8 cellular contexts compared by ENCODE assay signal in genomic region chr16:66406534-66407368, GRCh38. TPM values are rescaled to one million over a fixed set of nuclear protein-coding genes. Genes with fewer than 3 reads are reported as not detected.
DNase-seq lines count a peak whose midpoint lies in the region; ATAC-seq, FAIRE-seq and TF ChIP-seq lines count a peak whose summit lies in the region.

No MANE protein-coding gene starts in this region.

- H4K20me1 ChIP-seq in GM12878 (ENCODE audit: control insufficient read depth, insufficient read depth): no peaks in the 10 kb centered on the region

- DNase-seq in HFF-Myc (ENCODE audit: extremely low read depth, low read depth): peak; percentile 39
- peak; percentile 80 for DNase-seq in NCI-H146 (lab: John Stamatoyannopoulos, UW)
- peak; percentile 63 for DNase-seq in T1000 (lab: John Stamatoyannopoulos, UW)
- no peak for DNase-seq in GM12878 (ENCODE audit: low read depth, low spot score)
- peak; percentile 59 for DNase-seq in iPS DF 19.7 (ENCODE audit: low read depth, low spot score)
- DNase-seq in retinal pigment epithelial cell (ENCODE audit: low read depth): no peak

- no peak for TF ChIP-seq POLR2A in GM12878 (IDR thresholded peaks at IDR 0.05; ENCODE audit: low read depth, low read length)

- H2AFZ ChIP-seq in GM12878 (ENCODE audit: control insufficient read depth, low read depth, low read length): peak overlapping the region; percentile 61

- WGBS in GM12878 (ENCODE audit: insufficient coverage, insufficient replicate concordance, low lambda C conversion rate, missing lambda C conversion rate): 10% methylated on average over 36 of the region's 36 CpGs

- BruUV-seq in GM12878 (replicated peaks; lab: Mats Ljungman, UMichigan): no TSS peak

- H3K9ac ChIP-seq in ES-I3 (ENCODE audit: low read depth, low read length): peak overlapping the region; percentile 51; the same call in 1 of the 2 replicates
- H3K9ac ChIP-seq in GM12878 (ENCODE audit: control insufficient read depth, insufficient read depth, low read length): no peak overlapping the region

- H3K36me3 ChIP-seq in ES-I3 (ENCODE audit: insufficient read depth, low read length): no peaks in the 10 kb centered on the region
- no peaks in the 10 kb centered on the region for H3K36me3 ChIP-seq in GM12878 (ENCODE audit: control insufficient read depth in 2 of 2, insufficient read depth in 2 of 2, low read length in 1 of 2)

- H3K27ac ChIP-seq in GM12878 (ENCODE audit: control insufficient read depth, insufficient read depth): no peak overlapping the region

- H3K79me2 ChIP-seq in GM12878 (ENCODE audit: control insufficient read depth, insufficient read depth, low read length): no peaks in the 10 kb centered on the region

- no peak for TF ChIP-seq EP300 in GM12878 (IDR thresholded peaks at IDR 0.05; ENCODE audit: borderline replicate concordance in 1 of 2, control insufficient read depth in 1 of 2, low read depth in 2 of 2, low read length in 2 of 2)

- peak; percentile 75 for FAIRE-seq in GM12878 (lab: Jason Lieb, UNC)

- H3K4me1 ChIP-seq in ES-I3 (ENCODE audit: insufficient read depth, low read length) (peaks cover 9% of the 10 kb centered on the region), GM12878 (ENCODE audit: control insufficient read depth, insufficient read depth, low read length) (peaks cover 4% of the 10 kb centered on the region; the same call in 1 of the 2 replicates)

- H3K27me3 ChIP-seq in GM12878 (replicated peaks in 1 of 2; ENCODE audit: control insufficient read depth in 2 of 2, insufficient read depth in 2 of 2, low read length in 1 of 2): peaks cover 2% of the 10 kb centered on the region in 2 experiments; a peak in 2 of 4 replicates

- peak overlapping the region; percentile 73 for H3K4me2 ChIP-seq in GM12878 (ENCODE audit: control insufficient read depth, insufficient read depth)

- RAD21 ChIA-PET in GM12878 (lab: Charles Lee; ENCODE audit: unreplicated experiment): interaction anchor here (0.5 to 5.9 kb wide), 23 partner anchors 11 to 466 kb away, joined by 3 to 51 read pairs (median 3); partner anchors contain the start of genes CMTM3 and DYNC1LI2

- in situ Hi-C loops in GM12878 (cut with MboI): loop anchor here (5.0 kb wide), 4 partner anchors 71 to 461 kb away; no protein-coding TSS in a partner anchor

- intact Hi-C loops in GM12878 (cut with micrococcal nuclease; ENCODE audit: unreplicated experiment): loop anchor here (1.0 to 5.0 kb wide), 7 partner anchors 77 to 461 kb away; no protein-coding TSS in a partner anchor

- SMC1A ChIA-PET in GM12878 (lab: Charles Lee; ENCODE audit: uncharacterized antibody, unreplicated experiment): interaction anchor here (0.6 to 5.3 kb wide), 15 partner anchors 36 to 464 kb away, joined by 3 to 36 read pairs (median 4); partner anchors contain the start of gene DYNC1LI2

- POLR2A ChIA-PET in GM12878 (lab: Charles Lee): no interaction called here

- peaks cover 6% of the 10 kb centered on the region; the same call in 1 of the 2 replicates for H3K9me3 ChIP-seq in ES-I3 (ENCODE audit: control insufficient read depth, insufficient read depth, low read length)
- H3K9me3 ChIP-seq in GM12878 (replicated peaks; ENCODE audit: control insufficient read depth, insufficient read depth, low read length): no peaks in the 10 kb centered on the region; the same call in 1 of the 3 replicates

- TF ChIP-seq RAD21 in GM12878 (IDR thresholded peaks at IDR 0.05; ENCODE audit: insufficient read depth, low read depth, low read length): peak; percentile 85

- peak; percentile 97 for ATAC-seq in GM12878
- no peak for ATAC-seq in HG03457 (IDR thresholded peaks at IDR 0.05; ENCODE audit: unreplicated experiment)

- H3K4me3 ChIP-seq in HFF-Myc (replicated peaks; ENCODE audit: low read depth, low read length) (peak overlapping the region; percentile 59), GM12878 (peak overlapping the region; percentile 2; the same call in 1 of the 2 replicates), retinal pigment epithelial cell (ENCODE audit: low read length) (peak overlapping the region; percentile 75)

- CTCF ChIA-PET in GM12878 (lab: Yijun Ruan, JAX): interaction anchor here (0.6 to 7.2 kb wide), 39 partner anchors 8 to 466 kb away, joined by 3 to 118 read pairs (median 4); partner anchors contain the start of gene NAE1

- TF ChIP-seq CTCF in HFF-Myc (IDR thresholded peaks at IDR 0.05; ENCODE audit: low read depth, low read length, missing control alignments) (peak; percentile 73), GM12878 (IDR thresholded peaks at IDR 0.05 in 2 of 3, conservative IDR thresholded peaks at IDR 0.05 in 1 of 3; ENCODE audit: control insufficient read depth in 2 of 3, extremely low read depth in 1 of 3, insufficient read depth in 1 of 3, low read depth in 3 of 3, low read length in 3 of 3) (peak; percentile 69 to 93 (median 79)), retinal pigment epithelial cell (conservative IDR thresholded peaks at IDR 0.05; ENCODE audit: low read depth, low read length) (peak; percentile 71)

TF ChIP-seq in GM12878, 131 proteins besides CTCF, POLR2A, EP300 and RAD21 (continues in another document):
- TF ChIP-seq NKRF (conservative IDR thresholded peaks at IDR 0.05) (no peak), YY1 (IDR thresholded peaks at IDR 0.05; ENCODE audit: low read depth, low read length) (0 out of 2 replicates have a peak, but pooled peaks have one; percentile 22), RAD51 (IDR thresholded peaks at IDR 0.05) (no peak), SMARCA5 (IDR thresholded peaks at IDR 0.05) (peak; percentile 69), HDAC6 (IDR thresholded peaks at IDR 0.05; ENCODE audit: unreplicated experiment) (no peak), PKNOX1 (IDR thresholded peaks at IDR 0.05) (no peak), BHLHE40 (IDR thresholded peaks at IDR 0.05; ENCODE audit: borderline replicate concordance in 1 of 2, low read depth in 2 of 2, low read length in 1 of 2) (0 out of 4 replicates have a peak, but pooled peaks of 1 of the 2 experiments have one; percentile 24), STAT3 (IDR thresholded peaks at IDR 0.05; ENCODE audit: low read depth, low read length) (no peak)

RNA-seq across cellular contexts. Expression of gene BEAN1, which starts 20.3 kb away (rescaled TPM):
- not detected in 2 replicates for total RNA-seq in GM12878 (2013; cell fraction: nucleolus; rRNA removed)
- total RNA-seq in GM12878 (2014; rRNA removed) (not detected in 2 replicates), GM12878 (2014; rRNA removed; fragmentation: Illumina TruSeq; extraction: Trizol) (not detected in 2 replicates), GM12878 (2021) (not detected in 2 replicates)
- polyA plus RNA-seq in GM12878 (2011; ENCODE audit: low read depth): not detected
- polyA plus RNA-seq in GM12878 (2011; rRNA removed) (not detected in 2 replicates), GM12878 (2014; fragmentation: Illumina TruSeq; extraction: Trizol) (not detected in 2 replicates), GM12878 (2014; fragmentation: Nextera tagmentation; extraction: Ambion mirVana) (not detected), GM12878 (2014; rRNA removed) (not detected in 2 replicates), GM12878 (2016; fragmentation: Nextera tagmentation; extraction: Ambion mirVana) (not detected)
- not detected in 2 replicates for polyA plus RNA-seq in GM12878 (2011; cell fraction: cytosol; rRNA removed)
- not detected in 2 replicates for polyA plus RNA-seq in GM12878 (2011; cell fraction: nucleus; rRNA removed)
- polyA plus RNA-seq in GM12878 (2012): 0.12 TPM in 1 of 2 replicates, not detected in the other
- not detected in 2 replicates for polyA minus RNA-seq in GM12878 (2011; rRNA and poly(A)+ RNA removed)
- polyA minus RNA-seq in GM12878 (2011; cell fraction: cytosol; rRNA and poly(A)+ RNA removed): not detected in 2 replicates
- not detected in 2 replicates for polyA minus RNA-seq in GM12878 (2011; cell fraction: nucleus; rRNA and poly(A)+ RNA removed)

RNA-seq across cellular contexts. Expression of gene CDH5, which starts 40.3 kb away (rescaled TPM):
- total RNA-seq in GM12878 (2013; cell fraction: nucleolus; rRNA removed): not detected in 2 replicates
- total RNA-seq in GM12878 (2014; rRNA removed) (not detected in 2 replicates), GM12878 (2014; rRNA removed; fragmentation: Illumina TruSeq; extraction: Trizol) (not detected in 2 replicates), GM12878 (2021) (not detected in 2 replicates)
- polyA plus RNA-seq in GM12878 (2011; ENCODE audit: low read depth): not detected
- polyA plus RNA-seq in GM12878 (2011; rRNA removed) (not detected in 2 replicates), GM12878 (2014; fragmentation: Illumina TruSeq; extraction: Trizol) (not detected in 2 replicates), GM12878 (2014; fragmentation: Nextera tagmentation; extraction: Ambion mirVana) (not detected), GM12878 (2014; rRNA removed) (not detected in 2 replicates), GM12878 (2016; fragmentation: Nextera tagmentation; extraction: Ambion mirVana) (not detected)
- 0.02 TPM in 1 of 2 replicates, not detected in the other for polyA plus RNA-seq in GM12878 (2011; cell fraction: cytosol; rRNA removed)
- not detected in 2 replicates for polyA plus RNA-seq in GM12878 (2011; cell fraction: nucleus; rRNA removed)
- polyA plus RNA-seq in GM12878 (2012): not detected in 2 replicates
- polyA minus RNA-seq in GM12878 (2011; rRNA and poly(A)+ RNA removed): not detected in 2 replicates
- not detected in 2 replicates for polyA minus RNA-seq in GM12878 (2011; cell fraction: cytosol; rRNA and poly(A)+ RNA removed)
- polyA minus RNA-seq in GM12878 (2011; cell fraction: nucleus; rRNA and poly(A)+ RNA removed): not detected in 2 replicates

Comparison
In these comparisons a context has a peak if more than half of its experiments do, and no peak if none do; other contexts are left out.
1. DNase-seq: peak in HFF-Myc (single experiment), NCI-H146 (single experiment), T1000 (single experiment) and iPS DF 19.7 (single experiment); none in GM12878 (single experiment) and retinal pigment epithelial cell (single experiment).
2. H3K4me3 ChIP-seq: peak in every context shown above with its lines; median percentile 75 in retinal pigment epithelial cell; 59 in HFF-Myc; 2 in GM12878.
3. Peak in every context shown above with its lines, with median percentiles within 50 percentile points of each other: CTCF ChIP-seq.